18 cellular contexts compared by ENCODE assay signal in the genomic region with DNA sequence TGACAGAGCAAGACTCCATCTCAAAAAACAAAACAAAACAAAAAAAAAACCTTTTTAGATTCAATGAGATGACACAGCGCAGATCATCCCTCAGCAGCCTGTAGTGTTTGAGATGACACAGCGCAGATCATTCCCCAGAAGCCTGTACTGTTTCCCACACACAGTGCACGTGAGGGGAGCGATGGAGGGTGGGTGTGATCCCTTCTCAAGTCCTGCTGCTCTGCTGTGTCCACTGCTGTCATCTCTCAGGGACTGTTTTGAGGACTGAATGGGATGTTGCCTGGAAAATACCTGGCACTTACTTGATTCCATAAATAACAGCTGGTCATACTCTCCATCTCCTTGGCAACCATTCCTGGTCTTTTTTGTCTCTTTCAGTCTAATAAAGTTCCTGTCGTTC.
"Had no signal": no experiment of that assay in that cellular context is flagged by ENCODE, and none has a peak within 500 bp of the region (broad histone marks: within the 10 kb centered on the region; RNA-seq: fewer than 3 reads in every experiment).

No MANE protein-coding gene starts in this region.

- ATAC-seq: activated CD4-positive, alpha-beta T cell treated with anti-CD3 and anti-CD28 coated beads for 36 hours; activated CD8-positive, alpha-beta T cell treated with anti-CD3 and anti-CD28 coated beads, Interleukin-2, amount 10 ng/mL, durations not matched to agents 7 days and 5 days; gastroesophageal sphincter; left lung; naive thymus-derived CD8-positive, alpha-beta T cell had no signal

- H3K4me3 ChIP-seq: adrenal gland, gastroesophageal sphincter, left lung, transverse colon had no signal

- H3K27me3 ChIP-seq: adrenal gland, gastroesophageal sphincter, left lung, transverse colon had no signal

- H3K36me3 ChIP-seq: transverse colon had no signal

- H3K27ac ChIP-seq: adrenal gland, gastroesophageal sphincter, left lung, transverse colon had no signal

- FAIRE-seq: colon, small intestine had no signal

- H3K4me1 ChIP-seq: adrenal gland had no signal

- H3K9me3 ChIP-seq: adrenal gland, gastroesophageal sphincter, left lung, transverse colon had no signal

- DNase-seq: activated CD4-positive, alpha-beta T cell treated with anti-CD3 and anti-CD28 coated beads for 36 hours; activated CD8-positive, alpha-beta memory T cell treated with anti-CD3 and anti-CD28 coated beads, Interleukin-2, amount 50 U/mL, for 4 hours; activated CD8-positive, alpha-beta T cell treated with anti-CD3 and anti-CD28 coated beads, Interleukin-2, amount 10 ng/mL, durations not matched to agents 7 days and 5 days; activated effector memory CD4-positive, alpha-beta T cell treated with anti-CD3 and anti-CD28 coated beads, Interleukin-2, amount 50 U/mL, for 16 hours; activated T-cell treated with anti-CD3 and anti-CD28 coated beads, Interleukin-2, amount 50 U/mL, for 48 hours; adrenal gland; islet precursor cell; left lung; naive thymus-derived CD8-positive, alpha-beta T cell; retina; small intestine; stimulated activated CD4-positive, alpha-beta T cell treated with anti-CD3 and anti-CD28 coated beads, Interleukin-4, amount 100 ng/mL, for 4 hours; stimulated activated CD8-positive, alpha-beta memory T cell treated with anti-CD3 and anti-CD28 coated beads, Interleukin-4, amount 100 ng/mL, for 48 hours; stimulated activated naive CD4-positive, alpha-beta T cell treated with Interleukin-2 at 50 U/mL for 16 hours; substantia nigra; transverse colon had no signal
